9 cellular contexts compared by ENCODE assay signal in the genomic region with DNA sequence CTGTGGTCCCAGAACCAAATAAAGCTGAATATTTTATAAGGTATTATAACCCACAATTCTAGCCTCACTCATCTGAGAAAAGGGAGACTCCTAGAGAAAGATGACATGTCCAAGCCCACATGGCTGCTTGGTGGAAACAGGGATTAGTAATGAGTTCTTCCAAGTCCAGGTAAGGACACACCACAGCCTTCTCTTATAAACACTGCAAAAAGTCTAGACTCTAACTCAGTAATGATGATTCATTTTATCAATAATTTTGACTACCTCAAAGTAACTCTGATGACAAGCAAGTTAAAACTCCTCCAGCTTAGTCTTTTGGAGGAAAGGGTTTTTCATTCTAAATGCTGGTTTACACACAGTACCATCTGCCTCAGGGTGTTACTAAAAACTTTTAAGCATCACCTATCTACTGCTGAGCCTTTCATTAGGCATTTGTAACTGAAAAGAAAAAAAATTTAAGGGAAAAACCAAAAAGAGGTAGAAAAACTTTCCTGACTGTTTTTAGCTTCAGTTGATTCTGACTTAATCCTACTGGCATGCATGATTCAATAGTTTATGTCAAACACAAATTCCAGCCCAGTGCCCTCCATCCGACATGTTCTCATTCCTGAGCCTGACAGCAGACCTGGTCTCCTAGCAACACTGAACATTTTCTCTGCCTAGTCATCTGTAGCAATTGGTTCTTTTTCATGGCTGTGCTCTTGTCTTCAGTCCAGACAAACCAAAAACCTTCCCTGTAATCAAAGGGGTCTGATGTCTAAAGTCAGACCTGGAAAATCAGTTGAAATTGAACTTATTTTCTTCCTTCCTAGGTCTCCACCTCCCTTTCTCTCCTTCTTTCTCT. TPM values are rescaled to one million over a fixed set of nuclear protein-coding genes. Genes with fewer than 3 reads are reported as not detected.
DNase-seq lines count a peak whose midpoint lies in the region; ATAC-seq and TF ChIP-seq lines count a peak whose summit lies in the region.
"Had no signal": no experiment of that assay in that cellular context is flagged by ENCODE, and none has a peak within 500 bp of the region (broad histone marks: within the 10 kb centered on the region; RNA-seq: fewer than 3 reads in every experiment).

No MANE protein-coding gene starts in this region.

- intact Hi-C loops in left cardiac atrium (cut with DNase I) (no loop called here), Right ventricle myocardium superior (cut with DNase I) (no loop called here)

- ATAC-seq in left cardiac atrium: peak; percentile 47 to 97
- ATAC-seq in Right ventricle myocardium superior (ENCODE audit: poor library complexity): no peak
- ATAC-seq in HG02870 (IDR thresholded peaks at IDR 0.05; ENCODE audit: unreplicated experiment): no peak
- ATAC-seq in HG02938 (IDR thresholded peaks at IDR 0.05; ENCODE audit: unreplicated experiment): no peak

- peaks cover 59% of the 10 kb centered on the region for H3K4me1 Mint-ChIP-seq in chondrocyte (ENCODE audit: low read depth)

- TF ChIP-seq CTCF in chondrocyte (IDR thresholded peaks at IDR 0.05): no peak

- H3K36me3 Mint-ChIP-seq in chondrocyte (ENCODE audit: low read depth): no peaks in the 10 kb centered on the region

- H3K9me3 Mint-ChIP-seq in chondrocyte (ENCODE audit: low read depth): no peaks in the 10 kb centered on the region

- no peak for DNase-seq in left cardiac atrium
- no peak for DNase-seq in Right ventricle myocardium superior
- DNase-seq in chondrocyte (ENCODE audit: low spot score): no peak
- DNase-seq in lung microvascular endothelial cell (ENCODE audit: low read depth in 2 of 2): peak; percentile 95 to 97
- DNase-seq in putamen (ENCODE audit: low spot score): no peak
- DNase-seq in cortex of kidney (lab: John Stamatoyannopoulos, UW): no peak
- DNase-seq: stimulated activated CD4-positive, alpha-beta T cell treated with anti-CD3 and anti-CD28 coated beads, Interleukin-4, amount 100 ng/mL, for 24 hours had no signal

- H3K27ac Mint-ChIP-seq in chondrocyte (ENCODE audit: unreplicated experiment): peak overlapping the region; percentile 96

- H3K4me3 Mint-ChIP-seq in chondrocyte (ENCODE audit: unreplicated experiment): no peak overlapping the region

- H3K27me3 Mint-ChIP-seq in chondrocyte (ENCODE audit: low read depth): no peaks in the 10 kb centered on the region

RNA-seq across cellular contexts. Expression of gene P3H2, which starts 43.9 kb away (rescaled TPM):
- total RNA-seq in left cardiac atrium (1 to 10 TPM; 1.6 to 4.0 TPM), Right ventricle myocardium superior (1.3 TPM), chondrocyte (18.2 to 72.4 TPM (median 21.9 TPM) in 3 replicates), lung microvascular endothelial cell (3.2 and 9.6 TPM in 2 replicates)

Comparison
In these comparisons a context has a peak if more than half of its experiments do, and no peak if none do; other contexts are left out.
1. ATAC-seq: peak in left cardiac atrium (2 of 2); none in Right ventricle myocardium superior (single experiment), HG02870 (single experiment) and HG02938 (single experiment).
2. DNase-seq: peak in lung microvascular endothelial cell (2 of 2); none in left cardiac atrium (single experiment), Right ventricle myocardium superior (single experiment), chondrocyte (single experiment), putamen (single experiment) and cortex of kidney (single experiment).